Comparison of ENCODE assay signal across 8 cellular contexts in genomic region chr12:49094104-49094948, GRCh38. TPM values are rescaled to one million over a fixed set of nuclear protein-coding genes. Genes with fewer than 3 reads are reported as not detected.
DNase-seq lines count a peak whose midpoint lies in the region; ATAC-seq lines count a peak whose summit lies in the region.

Gene DHH (minus strand): TSS chr12:49094801. CDS start chr12:49094512, 289 bp downstream.

- peaks cover 56% of the 10 kb centered on the region for H3K27me3 Mint-ChIP-seq in activated T-cell treated with anti-CD3 and anti-CD28 coated beads, Interleukin-2, amount 50 U/mL, for 72 hours (ENCODE audit: low read depth)
- peaks cover 52% of the 10 kb centered on the region for H3K27me3 Mint-ChIP-seq in activated T-cell treated with anti-CD3 and anti-CD28 coated beads, Interleukin-2, amount 50 U/mL, for 4 hours (ENCODE audit: low read depth)
- peaks cover 60% of the 10 kb centered on the region for H3K27me3 Mint-ChIP-seq in activated CD8-positive, alpha-beta memory T cell treated with anti-CD3 and anti-CD28 coated beads, Interleukin-2, amount 10 ng/mL, durations not matched to agents 7 days and 5 days

- 5% methylated on average over 49 of the region's 49 CpGs for WGBS in thymus

- peak within 1 kb of the TSS; percentile 10 for H3K4me3 ChIP-seq in thymus (ENCODE audit: low read length)

- H3K27me3 ChIP-seq in thymus (ENCODE audit: control insufficient read depth, insufficient read depth): peaks cover 54% of the 10 kb centered on the region

- H3K27ac Mint-ChIP-seq in activated T-cell treated with anti-CD3 and anti-CD28 coated beads, Interleukin-2, amount 50 U/mL, for 72 hours: no peak within 1 kb of the TSS
- H3K27ac Mint-ChIP-seq in activated CD8-positive, alpha-beta memory T cell treated with anti-CD3 and anti-CD28 coated beads, Interleukin-2, amount 10 ng/mL, durations not matched to agents 7 days and 5 days: no peak within 1 kb of the TSS

- ATAC-seq in activated T-cell treated with anti-CD3 and anti-CD28 coated beads, Interleukin-2, amount 50 U/mL, for 72 hours (replicated peaks in 1 of 2): no peak
- ATAC-seq in activated T-cell treated with anti-CD3 and anti-CD28 coated beads, Interleukin-2, amount 50 U/mL, for 4 hours: no peak
- no peak for ATAC-seq in activated CD8-positive, alpha-beta memory T cell treated with anti-CD3 and anti-CD28 coated beads, Interleukin-2, amount 10 ng/mL, durations not matched to agents 7 days and 5 days
- ATAC-seq in GM19397 (IDR thresholded peaks at IDR 0.05; ENCODE audit: unreplicated experiment) (no peak), GM21515 (IDR thresholded peaks at IDR 0.05; ENCODE audit: unreplicated experiment) (no peak), HG03039 (IDR thresholded peaks at IDR 0.05; ENCODE audit: unreplicated experiment) (no peak)

- DNase-seq in activated T-cell treated with anti-CD3 and anti-CD28 coated beads, Interleukin-2, amount 50 U/mL, for 72 hours: peak in 1 of 2 donors; percentile 18
- DNase-seq in activated T-cell treated with anti-CD3 and anti-CD28 coated beads, Interleukin-2, amount 50 U/mL, for 4 hours: no peak
- DNase-seq in activated CD8-positive, alpha-beta memory T cell treated with anti-CD3 and anti-CD28 coated beads, Interleukin-2, amount 10 ng/mL, durations not matched to agents 7 days and 5 days: no peak
- DNase-seq in islet precursor cell: peak; percentile 80

- H3K27ac ChIP-seq in thymus (ENCODE audit: low read depth): no peak within 1 kb of the TSS

- peaks cover 41% of the 10 kb centered on the region for H3K4me1 Mint-ChIP-seq in activated T-cell treated with anti-CD3 and anti-CD28 coated beads, Interleukin-2, amount 50 U/mL, for 72 hours (ENCODE audit: low read depth)
- peaks cover 42% of the 10 kb centered on the region for H3K4me1 Mint-ChIP-seq in activated T-cell treated with anti-CD3 and anti-CD28 coated beads, Interleukin-2, amount 50 U/mL, for 4 hours (ENCODE audit: low read depth)
- peaks cover 41% of the 10 kb centered on the region for H3K4me1 Mint-ChIP-seq in activated CD8-positive, alpha-beta memory T cell treated with anti-CD3 and anti-CD28 coated beads, Interleukin-2, amount 10 ng/mL, durations not matched to agents 7 days and 5 days

- H3K36me3 Mint-ChIP-seq in activated T-cell treated with anti-CD3 and anti-CD28 coated beads, Interleukin-2, amount 50 U/mL, for 72 hours (ENCODE audit: insufficient read depth in 2 of 2): peaks cover 0 to 2% of the 10 kb centered on the region in 2 donors
- peaks cover 5% of the 10 kb centered on the region for H3K36me3 Mint-ChIP-seq in activated T-cell treated with anti-CD3 and anti-CD28 coated beads, Interleukin-2, amount 50 U/mL, for 4 hours (ENCODE audit: insufficient read depth)
- H3K36me3 Mint-ChIP-seq in activated CD8-positive, alpha-beta memory T cell treated with anti-CD3 and anti-CD28 coated beads, Interleukin-2, amount 10 ng/mL, durations not matched to agents 7 days and 5 days: peaks cover 8% of the 10 kb centered on the region

- peaks cover 16% of the 10 kb centered on the region for H3K4me1 ChIP-seq in thymus (ENCODE audit: control insufficient read depth, insufficient read depth, low read length)

- peaks cover 20% of the 10 kb centered on the region for H3K36me3 ChIP-seq in thymus (ENCODE audit: control insufficient read depth, insufficient read depth)

- H3K4me3 Mint-ChIP-seq in activated T-cell treated with anti-CD3 and anti-CD28 coated beads, Interleukin-2, amount 50 U/mL, for 72 hours: peak within 1 kb of the TSS; percentile 56 to 63
- no peak within 1 kb of the TSS for H3K4me3 Mint-ChIP-seq in activated T-cell treated with anti-CD3 and anti-CD28 coated beads, Interleukin-2, amount 50 U/mL, for 4 hours
- H3K4me3 Mint-ChIP-seq in activated CD8-positive, alpha-beta memory T cell treated with anti-CD3 and anti-CD28 coated beads, Interleukin-2, amount 10 ng/mL, durations not matched to agents 7 days and 5 days: peak within 1 kb of the TSS; percentile 24

- no peaks in the 10 kb centered on the region for H3K9me3 ChIP-seq in thymus (ENCODE audit: control insufficient read depth)

- CTCF ChIA-PET in activated CD8-positive, alpha-beta memory T cell treated with anti-CD3 and anti-CD28 coated beads, Interleukin-2, amount 10 ng/mL, durations not matched to agents 7 days and 5 days (lab: Charles Lee): interaction anchor here (0.8 to 11.8 kb wide), 16 partner anchors 6 to 244 kb away, joined by 3 to 222 read pairs (median 14); partner anchors contain the start of genes DDN, LMBR1L, RHEBL1 and TUBA1A

- no peaks in the 10 kb centered on the region for H3K9me3 Mint-ChIP-seq in activated T-cell treated with anti-CD3 and anti-CD28 coated beads, Interleukin-2, amount 50 U/mL, for 72 hours
- no peaks in the 10 kb centered on the region for H3K9me3 Mint-ChIP-seq in activated T-cell treated with anti-CD3 and anti-CD28 coated beads, Interleukin-2, amount 50 U/mL, for 4 hours
- H3K9me3 Mint-ChIP-seq in activated CD8-positive, alpha-beta memory T cell treated with anti-CD3 and anti-CD28 coated beads, Interleukin-2, amount 10 ng/mL, durations not matched to agents 7 days and 5 days (ENCODE audit: low read depth): no peaks in the 10 kb centered on the region

RNA-seq across cellular contexts. Expression of gene DHH, which starts in this region (rescaled TPM):
- total RNA-seq in activated T-cell treated with anti-CD3 and anti-CD28 coated beads, Interleukin-2, amount 50 U/mL, for 72 hours: under 1 TPM; 0.12 to 0.41 TPM
- total RNA-seq in activated T-cell treated with anti-CD3 and anti-CD28 coated beads, Interleukin-2, amount 50 U/mL, for 4 hours: under 1 TPM in 1 of 3 donors, not detected in 2; 0.11 TPM
- under 1 TPM in 1 of 2 experiments, not detected in 1; 0.15 TPM for total RNA-seq in activated CD8-positive, alpha-beta memory T cell treated with anti-CD3 and anti-CD28 coated beads, Interleukin-2, amount 10 ng/mL, durations not matched to agents 7 days and 5 days
- 0.21 TPM for polyA plus RNA-seq in thymus
